In genomic region chr12:52439845-52440244, GRCh38 we compare ENCODE assay signal across 25 cellular contexts. TPM values are rescaled to one million over a fixed set of nuclear protein-coding genes. Genes with fewer than 3 reads are reported as not detected.
DNase-seq lines count a peak whose midpoint lies in the region; ATAC-seq, FAIRE-seq and TF ChIP-seq lines count a peak whose summit lies in the region.
"Had no signal": no experiment of that assay in that cellular context is flagged by ENCODE, and none has a peak within 500 bp of the region (broad histone marks: within the 10 kb centered on the region; RNA-seq: fewer than 3 reads in every experiment).

No MANE protein-coding gene starts in this region.

- H3K4me1 ChIP-seq in Caco-2 (peaks cover 43% of the 10 kb centered on the region), osteoblast (ENCODE audit: insufficient read depth, low read length) (peaks cover 40% of the 10 kb centered on the region)
- H3K4me1 ChIP-seq: SJCRH30 had no signal

- TF ChIP-seq CTCF in Caco-2 (IDR thresholded peaks at IDR 0.05; ENCODE audit: insufficient read depth in 1 of 2, low read depth in 1 of 2, low read length in 1 of 2, severe bottlenecking in 1 of 2, unreplicated experiment in 1 of 2), result no peak
- TF ChIP-seq CTCF in osteoblast (IDR thresholded peaks at IDR 0.05; ENCODE audit: extremely low read depth, low read depth, low read length), result no peak

- CTCF ChIA-PET in Caco-2 (lab: Charles Lee), result no interaction called here

- no peak for DNase-seq in Caco-2
- peak; percentile 31 for DNase-seq in RCC 7860 (ENCODE audit: low spot score)
- no peak for DNase-seq in epithelial cell of prostate (ENCODE audit: low read depth, low spot score)
- DNase-seq in osteoblast (ENCODE audit: insufficient read length, low spot score, missing footprints), result no peak
- no peak for DNase-seq in stimulated activated naive CD4-positive, alpha-beta T cell (lab: John Stamatoyannopoulos, UW)
- DNase-seq in NCI-H69 (lab: John Stamatoyannopoulos, UW), result no peak
- DNase-seq: Calu3; CD4-positive, alpha-beta T cell; DMS53; EL; HFFc6; IMR-90; MM.1S; NCI-H1092 treated with DMSO at 0.1 percent for 48 hours; NCI-H1694; NCI-H748 treated with DMSO at 0.1 percent for 48 hours; OCI-M1; SJCRH30 had no signal

- H2AFZ ChIP-seq in osteoblast (ENCODE audit: low read length), result no peak overlapping the region

- no peak overlapping the region for H3K4me3 ChIP-seq in Caco-2 (ENCODE audit: low read depth, low read length)
- no peak overlapping the region for H3K4me3 ChIP-seq in osteoblast (ENCODE audit: insufficient read depth, low read length)
- H3K4me3 ChIP-seq: GM12878, SJCRH30 had no signal

- no peak for FAIRE-seq in RCC 7860 (lab: Jason Lieb, UNC)
- FAIRE-seq: A204.1, GM12878, H54 had no signal

- peak overlapping the region; percentile 50 for H3K27ac Mint-ChIP-seq in Caco-2 (ENCODE audit: unreplicated experiment)
- H3K27ac Mint-ChIP-seq: CD4-positive, alpha-beta T cell had no signal

- no peaks in the 10 kb centered on the region for H3K27me3 Mint-ChIP-seq in Caco-2 (ENCODE audit: insufficient read depth, unreplicated experiment)

- BruUV-seq in Caco-2 (replicated peaks; lab: Mats Ljungman, UMichigan), result no TSS peak

- H3K27ac ChIP-seq in epithelial cell of prostate, result peak overlapping the region; percentile 99
- H3K27ac ChIP-seq in osteoblast (ENCODE audit: low read depth, low read length), result peak overlapping the region; percentile 84
- H3K27ac ChIP-seq: HL-60, SJCRH30 had no signal

- intact Hi-C loops in Caco-2 (cut with micrococcal nuclease; ENCODE audit: unreplicated experiment), result loop anchor here (5.0 kb wide), 1 partner anchor 48 kb away; no protein-coding TSS in a partner anchor

- peaks cover 41% of the 10 kb centered on the region for H3K4me1 Mint-ChIP-seq in Caco-2 (ENCODE audit: low read depth, unreplicated experiment)

- H3K27me3 ChIP-seq in Caco-2 (replicated peaks; ENCODE audit: control insufficient read depth, insufficient read depth, low read length), result no peaks in the 10 kb centered on the region
- H3K27me3 ChIP-seq in osteoblast (ENCODE audit: insufficient read depth, low read length), result no peaks in the 10 kb centered on the region

- no peak overlapping the region for H3K4me2 ChIP-seq in osteoblast (ENCODE audit: insufficient read depth, low read length)

- no peaks in the 10 kb centered on the region for H3K9me3 Mint-ChIP-seq in Caco-2 (ENCODE audit: unreplicated experiment)
- H3K9me3 Mint-ChIP-seq: CD4-positive, alpha-beta T cell; HFFc6 had no signal

- H3K9me3 ChIP-seq in Caco-2, result no peaks in the 10 kb centered on the region
- no peaks in the 10 kb centered on the region for H3K9me3 ChIP-seq in osteoblast (ENCODE audit: low read depth, low read length)
- H3K9me3 ChIP-seq: SJCRH30 had no signal

- no peaks in the 10 kb centered on the region for H4K20me1 ChIP-seq in osteoblast (ENCODE audit: insufficient read depth, low read length)

- ATAC-seq in GM18907 (IDR thresholded peaks at IDR 0.05; ENCODE audit: unreplicated experiment), result no peak
- ATAC-seq: GM12878 had no signal

- no peaks in the 10 kb centered on the region for H3K36me3 Mint-ChIP-seq in Caco-2 (ENCODE audit: insufficient read depth, unreplicated experiment)

- POLR2A ChIA-PET in Caco-2 (lab: Charles Lee), result no interaction called here

- H3K36me3 ChIP-seq in Caco-2 (ENCODE audit: control insufficient read depth, insufficient read depth, low read length) (no peaks in the 10 kb centered on the region), osteoblast (ENCODE audit: insufficient read depth, low read length) (no peaks in the 10 kb centered on the region)
- H3K36me3 ChIP-seq: SJCRH30 had no signal

- no peaks in the 10 kb centered on the region for H3K79me2 ChIP-seq in osteoblast (ENCODE audit: insufficient read depth, low read length)

- H3K4me3 Mint-ChIP-seq in Caco-2 (ENCODE audit: unreplicated experiment), result no peak overlapping the region
- H3K4me3 Mint-ChIP-seq: CD4-positive, alpha-beta T cell; HFFc6 had no signal

RNA-seq across cellular contexts. Expression of gene KRT75, which starts 5.7 kb away (rescaled TPM):
- total RNA-seq in Caco-2 (2022), result not detected in 2 replicates
- total RNA-seq in osteoblast, result under 0.01 TPM in 1 of 2 replicates, not detected in the other
- total RNA-seq: Calu3; CD4-positive, alpha-beta T cell; GM12878; HFFc6; HT1080; IMR-90; NCI-H460; SJCRH30 had no signal

RNA-seq across cellular contexts. Expression of gene KRT6B, which starts 12.1 kb away (rescaled TPM):
- total RNA-seq in Caco-2 (2022), result not detected in 2 replicates
- total RNA-seq in osteoblast, result not detected in 2 replicates
- total RNA-seq: CD4-positive, alpha-beta T cell; GM12878; HFFc6; HT1080; IMR-90; NCI-H460; SJCRH30 had no signal

RNA-seq across cellular contexts. Expression of gene KRT82, which starts 33.7 kb away (rescaled TPM):
- total RNA-seq in Caco-2 (2022) (not detected in 2 replicates), osteoblast (not detected in 2 replicates)
- total RNA-seq: Calu3; CD4-positive, alpha-beta T cell; GM12878; HFFc6; HT1080; IMR-90; NCI-H460; SJCRH30 had no signal

RNA-seq across cellular contexts. Expression of gene KRT6C, which starts 33.8 kb away (rescaled TPM):
- total RNA-seq in Caco-2 (2022), result not detected in 2 replicates
- not detected in 2 replicates for total RNA-seq in osteoblast
- total RNA-seq: Calu3; CD4-positive, alpha-beta T cell; GM12878; HFFc6; HT1080; IMR-90; NCI-H460; SJCRH30 had no signal

RNA-seq across cellular contexts. Expression of gene KRT6A, which starts 53.2 kb away (rescaled TPM):
- total RNA-seq in Caco-2 (2022), result 0.14 TPM in 1 of 2 replicates, not detected in the other
- total RNA-seq in osteoblast, result under 0.01 and 0.72 TPM in 2 replicates
- total RNA-seq: CD4-positive, alpha-beta T cell; GM12878; HFFc6; HT1080; IMR-90; NCI-H460; SJCRH30 had no signal
